1 cellular context compared by ENCODE assay signal in genomic region chr10:90111671-90112070, GRCh38.
TF ChIP-seq lines count a peak whose summit lies in the region.

No MANE protein-coding gene starts in this region.

TF ChIP-seq in HCT116, 20 proteins besides CTCF, POLR2A, EP300 and RAD21 (continued from another document):
- TF ChIP-seq ZBTB33 (IDR thresholded peaks at IDR 0.05; ENCODE audit: extremely low read depth, insufficient replicate concordance, low read length) (no peak), CBX3 (IDR thresholded peaks at IDR 0.05; ENCODE audit: low read depth) (peak; percentile 87), SIN3A (IDR thresholded peaks at IDR 0.05; ENCODE audit: low read depth) (no peak), ZNF274 (IDR thresholded peaks at IDR 0.05; ENCODE audit: low read depth, low read length) (no peak), POLR2AphosphoS5 (IDR thresholded peaks at IDR 0.05; ENCODE audit: low read depth, low read length) (peak; percentile 48; the same call in 1 of the 2 replicates), MAX (IDR thresholded peaks at IDR 0.05) (0 out of 2 replicates have a peak, but pooled peaks have one; percentile 5), FOSL1 (IDR thresholded peaks at IDR 0.05; ENCODE audit: low read depth) (peak; percentile 96)
